In genomic region chr11:125945011-125945796, GRCh38 we compare ENCODE assay signal across 1 cellular context.
A peak's percentile ranks its signal among the peaks of the same experiment; 100 is the strongest.
TF ChIP-seq lines count a peak whose summit lies in the region.

No MANE protein-coding gene starts in this region.

TF ChIP-seq in K562, 482 proteins besides CTCF, POLR2A, EP300 and RAD21:
- TF ChIP-seq TCF3 (CRISPR knock-in tag; IDR thresholded peaks at IDR 0.05) (peak; percentile 46; the same call in 1 of the 2 replicates), KLF13 (tag; IDR thresholded peaks at IDR 0.05; ENCODE audit: borderline replicate concordance, low read depth) (no peak)
